23 cellular contexts compared by ENCODE assay signal in the genomic region with DNA sequence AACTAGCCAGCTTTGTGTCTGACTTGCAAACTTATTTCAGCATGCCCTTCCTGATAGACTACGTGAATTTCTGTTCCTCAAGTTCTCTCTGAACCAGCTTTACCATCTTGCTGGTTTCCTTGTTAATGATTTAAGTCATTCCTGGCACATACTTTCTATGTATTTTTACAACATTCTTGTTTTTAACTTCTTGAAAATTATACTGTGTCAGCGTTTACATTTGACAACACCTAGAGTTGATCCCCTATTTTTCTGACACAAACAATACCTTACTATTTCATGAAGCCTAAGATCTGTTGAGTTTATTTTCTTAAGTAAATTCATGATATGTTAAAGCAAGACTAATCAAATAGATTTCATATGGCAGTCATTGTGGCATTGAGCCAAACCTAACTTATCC.
DNase-seq lines count a peak whose midpoint lies in the region; ATAC-seq, FAIRE-seq and TF ChIP-seq lines count a peak whose summit lies in the region.
"Had no signal": no experiment of that assay in that cellular context is flagged by ENCODE, and none has a peak within 500 bp of the region (broad histone marks: within the 10 kb centered on the region; RNA-seq: fewer than 3 reads in every experiment).

No MANE protein-coding gene starts in this region.

- H3K27ac Mint-ChIP-seq in mesothelial cell of epicardium, result peak overlapping the region; percentile 18
- H3K27ac Mint-ChIP-seq: B cell; CD4-positive, alpha-beta T cell; CD8-positive, alpha-beta T cell had no signal

- intact Hi-C loops in IMR-90 (cut with micrococcal nuclease), result no loop called here
- intact Hi-C loops in K562 (cut with micrococcal nuclease), result no loop called here

- no peak overlapping the region for H3K18ac ChIP-seq in IMR-90 (ENCODE audit: low read depth, low read length)

- H3K9ac ChIP-seq in IMR-90 (ENCODE audit: low read depth, low read length), result no peak overlapping the region
- no peak overlapping the region for H3K9ac ChIP-seq in K562 (ENCODE audit: insufficient read depth in 1 of 2, low read depth in 2 of 2, low read length in 2 of 2)
- H3K9ac ChIP-seq: BLaER1 treated with 17β-estradiol and CSF1 and Interleukin-3, amounts not matched to agents 10 nM and 100 nM had no signal

- H2BK120ac ChIP-seq in IMR-90 (ENCODE audit: low read depth, low read length), result no peak overlapping the region

- FAIRE-seq in A549 (lab: Jason Lieb, UNC), result no peak
- no peak for FAIRE-seq in K562 (lab: Jason Lieb, UNC)
- FAIRE-seq: A204.1, D721Med, G401.6, GM12891, GM19239 had no signal

- BruUV-seq in IMR-90 (replicated peaks; lab: Mats Ljungman, UMichigan) (no TSS peak), K562 (replicated peaks; lab: Mats Ljungman, UMichigan) (no TSS peak)

- dilution Hi-C loops in IMR-90 (cut with HindIII; ENCODE audit: low sequenced_read_pairs, unreplicated experiment), result no loop called here

- H3K79me2 ChIP-seq in K562 (ENCODE audit: control insufficient read depth, insufficient read depth, low read length), result no peaks in the 10 kb centered on the region

- peaks cover 3% of the 10 kb centered on the region for H3K9me3 Mint-ChIP-seq in mesothelial cell of epicardium

- H3K27ac ChIP-seq in A549 (no peak overlapping the region), IMR-90 (ENCODE audit: insufficient read depth, low read length) (no peak overlapping the region), K562 (ENCODE audit: extremely low read depth, low read depth, low read length) (no peak overlapping the region)
- H3K27ac ChIP-seq: BLaER1 treated with 17β-estradiol and CSF1 and Interleukin-3, amounts not matched to agents 10 nM and 100 nM; C4-2B had no signal

- H3K14ac ChIP-seq in IMR-90 (replicated peaks; ENCODE audit: low read depth, low read length), result no peak overlapping the region

- H3K4me1 Mint-ChIP-seq in mesothelial cell of epicardium, result peaks cover 33% of the 10 kb centered on the region
- H3K4me1 Mint-ChIP-seq: B cell had no signal

- no peaks in the 10 kb centered on the region for H3K27me3 Mint-ChIP-seq in mesothelial cell of epicardium (ENCODE audit: low read depth)
- H3K27me3 Mint-ChIP-seq: B cell; CD4-positive, alpha-beta T cell had no signal

- H3K4me3 ChIP-seq in A549 (no peak overlapping the region), IMR-90 (ENCODE audit: insufficient read depth, low read depth, low read length) (no peak overlapping the region), K562 (no peak overlapping the region)
- H3K4me3 ChIP-seq: BLaER1 treated with 17β-estradiol and CSF1 and Interleukin-3, amounts not matched to agents 10 nM and 100 nM had no signal

- H3K36me3 Mint-ChIP-seq in mesothelial cell of epicardium, result no peaks in the 10 kb centered on the region
- H3K36me3 Mint-ChIP-seq: CD8-positive, alpha-beta T cell had no signal

- H3K36me3 ChIP-seq in IMR-90 (ENCODE audit: control insufficient read depth, insufficient read depth, low read length), result no peaks in the 10 kb centered on the region
- H3K36me3 ChIP-seq in K562 (ENCODE audit: control insufficient read depth, insufficient read depth, low read length), result no peaks in the 10 kb centered on the region
- H3K36me3 ChIP-seq: BLaER1 treated with 17β-estradiol and CSF1 and Interleukin-3, amounts not matched to agents 10 nM and 100 nM had no signal

- no peaks in the 10 kb centered on the region for H3K79me1 ChIP-seq in IMR-90 (ENCODE audit: low read depth in 1 of 2, low read length in 2 of 2)

- in situ Hi-C loops in IMR-90 (cut with MboI; ENCODE audit: low sequenced_read_pairs), result no loop called here
- in situ Hi-C loops in K562 (cut with MboI), result no loop called here

- 1% methylated on average over 2 of the region's 2 CpGs for WGBS in A549 (ENCODE audit: missing lambda C conversion rate)
- WGBS in IMR-90 (ENCODE audit: extremely low coverage in 2 of 2, insufficient read length in 1 of 2), 2 experiments, result 67% methylated on average over 1 of the region's 2 CpGs; no CpG with 5 or more reads in 1 of the 2 experiments
- 0% methylated on average over 2 of the region's 2 CpGs for WGBS in K562 (ENCODE audit: insufficient coverage, low coverage, missing lambda C conversion rate)

- no peak overlapping the region for H4K91ac ChIP-seq in IMR-90 (ENCODE audit: insufficient read depth, low read depth, low read length)

- DNase-seq in A549 (ENCODE audit: low read depth in 1 of 2, low spot score in 1 of 2), result no peak
- peak; percentile 35 for DNase-seq in IMR-90
- no peak for DNase-seq in K562 (ENCODE audit: extremely low read depth in 1 of 4, low spot score in 3 of 4)
- DNase-seq in mesothelial cell of epicardium (ENCODE audit: low spot score in 2 of 2, unreplicated experiment in 2 of 2), result no peak
- DNase-seq in HCEC 1CT, result no peak
- no peak for DNase-seq in activated naive CD4-positive, alpha-beta T cell treated with Interleukin-2 at 50 U/mL for 16 hours
- DNase-seq: 8988T; AML-193; Caco-2; Calu3; CD4-positive, alpha-beta T cell; CD8-positive, alpha-beta T cell; DMS79 treated with DMSO at 0.1 percent for 48 hours; GF-D8 had no signal

- TF ChIP-seq CTCF in A549 (IDR thresholded peaks at IDR 0.05) (no peak), IMR-90 (conservative IDR thresholded peaks at IDR 0.05; ENCODE audit: low read depth, low read length) (no peak), K562 (IDR thresholded peaks at IDR 0.05 in 2 of 3, conservative IDR thresholded peaks at IDR 0.05 in 1 of 3; ENCODE audit: insufficient read depth in 2 of 3, low read depth in 1 of 3, low read length in 3 of 3) (no peak), mesothelial cell of epicardium (IDR thresholded peaks at IDR 0.05; ENCODE audit: unreplicated experiment) (no peak)

- H3K4me2 ChIP-seq in A549, result no peak overlapping the region
- no peak overlapping the region for H3K4me2 ChIP-seq in IMR-90 (ENCODE audit: low read depth, low read length)
- H3K4me2 ChIP-seq in K562 (ENCODE audit: insufficient read depth, low read length), result no peak overlapping the region
- H3K4me2 ChIP-seq: BLaER1 treated with 17β-estradiol and CSF1 and Interleukin-3, amounts not matched to agents 10 nM and 100 nM had no signal

- H3K56ac ChIP-seq in IMR-90 (ENCODE audit: extremely low read depth, insufficient read depth, low read length), result no peak overlapping the region

- POLR2A ChIA-PET in A549 (lab: Yijun Ruan, JAX) (no interaction called here), IMR-90 (lab: Charles Lee; ENCODE audit: unreplicated experiment) (no interaction called here), K562 (lab: Yijun Ruan, JAX) (no interaction called here)

- no peak overlapping the region for H2BK5ac ChIP-seq in IMR-90 (ENCODE audit: low read depth, low read length, poor library complexity, severe bottlenecking)

- H3K9me3 ChIP-seq in A549 (no peaks in the 10 kb centered on the region), IMR-90 (ENCODE audit: control insufficient read depth, insufficient read depth, low read length) (no peaks in the 10 kb centered on the region), K562 (replicated peaks; ENCODE audit: control insufficient read depth, insufficient read depth, low read depth, low read length) (no peaks in the 10 kb centered on the region)
- H3K9me3 ChIP-seq: BLaER1 treated with 17β-estradiol and CSF1 and Interleukin-3, amounts not matched to agents 10 nM and 100 nM; Caco-2 had no signal

- CTCF ChIA-PET in A549 (lab: Yijun Ruan, JAX) (no interaction called here), IMR-90 (lab: Yijun Ruan, JAX) (no interaction called here), K562 (lab: Yijun Ruan, JAX; ENCODE audit: low intra/inter-chr PET ratio) (no interaction called here)

- TF ChIP-seq RAD21 in A549 (conservative IDR thresholded peaks at IDR 0.05 in 1 of 2, IDR thresholded peaks at IDR 0.05 in 1 of 2), result no peak
- TF ChIP-seq RAD21 in IMR-90 (IDR thresholded peaks at IDR 0.05; ENCODE audit: low read length), result no peak
- no peak for TF ChIP-seq RAD21 in K562 (CRISPR knock-in tag; conservative IDR thresholded peaks at IDR 0.05 in 1 of 2, IDR thresholded peaks at IDR 0.05 in 1 of 2)

- H2AK9ac ChIP-seq in IMR-90 (replicated peaks; ENCODE audit: low read depth, low read length, poor library complexity), result no peak overlapping the region

- H3K4me3 Mint-ChIP-seq in mesothelial cell of epicardium, result no peak overlapping the region
- H3K4me3 Mint-ChIP-seq: B cell; CD4-positive, alpha-beta T cell; CD8-positive, alpha-beta T cell had no signal

- H3K27me3 ChIP-seq in IMR-90 (ENCODE audit: control insufficient read depth, insufficient read depth, low read length), result no peaks in the 10 kb centered on the region
- H3K27me3 ChIP-seq in K562 (ENCODE audit: control insufficient read depth in 2 of 2, insufficient read depth in 2 of 2, low read length in 2 of 2), result no peaks in the 10 kb centered on the region
- H3K27me3 ChIP-seq: BLaER1 treated with 17β-estradiol and CSF1 and Interleukin-3, amounts not matched to agents 10 nM and 100 nM had no signal

- H4K5ac ChIP-seq in IMR-90 (ENCODE audit: low read depth, low read length), result no peak overlapping the region

- no peak overlapping the region for H3K4ac ChIP-seq in IMR-90 (ENCODE audit: low read depth, low read length)

- no peak overlapping the region for H2BK20ac ChIP-seq in IMR-90 (ENCODE audit: low read depth, low read length)

- no peak overlapping the region for H2AFZ ChIP-seq in IMR-90 (replicated peaks; ENCODE audit: low read length, poor library complexity)
- no peak overlapping the region for H2AFZ ChIP-seq in K562 (ENCODE audit: low read depth, low read length)

- H3K9me1 ChIP-seq in IMR-90 (ENCODE audit: insufficient read depth, low read length), result peaks cover 5% of the 10 kb centered on the region; the same call in 1 of the 2 replicates
- no peaks in the 10 kb centered on the region for H3K9me1 ChIP-seq in K562 (ENCODE audit: control insufficient read depth, insufficient read depth, low read length)

- no peak overlapping the region for H4K8ac ChIP-seq in IMR-90 (ENCODE audit: low read depth in 2 of 2, low read length in 2 of 2)

- H2BK15ac ChIP-seq in IMR-90 (ENCODE audit: low read depth, low read length), result no peak overlapping the region

- ATAC-seq in A549 (no peak), IMR-90 (ENCODE audit: low read depth) (no peak), K562 (no peak), HG02642 (IDR thresholded peaks at IDR 0.05; ENCODE audit: poor library complexity, unreplicated experiment) (no peak)
- ATAC-seq: CD8-positive, alpha-beta T cell had no signal

- H3K4me1 ChIP-seq in A549 (no peaks in the 10 kb centered on the region), IMR-90 (ENCODE audit: control insufficient read depth, insufficient read depth, low read length) (no peaks in the 10 kb centered on the region), K562 (replicated peaks in 1 of 2; ENCODE audit: control insufficient read depth in 2 of 2, insufficient read depth in 2 of 2, low read length in 2 of 2) (no peaks in the 10 kb centered on the region)
- H3K4me1 ChIP-seq: BLaER1 treated with 17β-estradiol and CSF1 and Interleukin-3, amounts not matched to agents 10 nM and 100 nM had no signal

- TF ChIP-seq EP300 in A549 (IDR thresholded peaks at IDR 0.05), result no peak
- no peak for TF ChIP-seq EP300 in K562 (IDR thresholded peaks at IDR 0.05; ENCODE audit: low read length)

- no peaks in the 10 kb centered on the region for H4K20me1 ChIP-seq in IMR-90 (ENCODE audit: insufficient read depth, low read length)
- no peaks in the 10 kb centered on the region for H4K20me1 ChIP-seq in K562 (replicated peaks; ENCODE audit: control insufficient read depth, insufficient read depth, low read length)
- H4K20me1 ChIP-seq: BLaER1 treated with 17β-estradiol and CSF1 and Interleukin-3, amounts not matched to agents 10 nM and 100 nM had no signal

- no peak overlapping the region for H2AK5ac ChIP-seq in IMR-90 (ENCODE audit: low read depth, low read length)

- no peak for TF ChIP-seq POLR2A in A549 (IDR thresholded peaks at IDR 0.05; ENCODE audit: low read length)
- TF ChIP-seq POLR2A in IMR-90 (IDR thresholded peaks at IDR 0.05; ENCODE audit: low read depth, low read length), result no peak
- TF ChIP-seq POLR2A in K562 (conservative IDR thresholded peaks at IDR 0.05), result no peak

- no peak overlapping the region for H3K23ac ChIP-seq in IMR-90 (ENCODE audit: low read depth, low read length)

Comparison
In these comparisons a context has a peak if more than half of its experiments do, and no peak if none do; other contexts are left out.
1. Of the 35 proteins assayed by ChIP-seq in both K562 and A549: peak only in K562: none; only in A549: MAFK; in both: none; in neither: 34.